ENCODE assay signal across 1 cellular context in genomic region chr7:139745330-139746143, GRCh38.
A peak's percentile ranks its signal among the peaks of the same experiment; 100 is the strongest.
TF ChIP-seq lines count a peak whose summit lies in the region.

No MANE protein-coding gene starts in this region.

TF ChIP-seq in HepG2, 621 proteins besides CTCF, POLR2A, EP300 and RAD21 (continued from another document and continues in another):
- TF ChIP-seq PAXIP1 (CRISPR knock-in tag; conservative IDR thresholded peaks at IDR 0.05): peak; percentile 59
- TF ChIP-seq FOXO4 (CRISPR knock-in tag; conservative IDR thresholded peaks at IDR 0.05): 0 out of 2 replicates have a peak, but pooled peaks have one; percentile 71
- TF ChIP-seq RBFOX2 (IDR thresholded peaks at IDR 0.05; ENCODE audit: low read depth, low read length): no peak
- TF ChIP-seq MIER2 (CRISPR knock-in tag; IDR thresholded peaks at IDR 0.05): 0 out of 2 replicates have a peak, but pooled peaks have one; percentile 40
- TF ChIP-seq ZKSCAN5 (CRISPR knock-in tag; IDR thresholded peaks at IDR 0.05): peak; percentile 96
- peak; percentile 74; the same call in 1 of the 2 replicates for TF ChIP-seq NR2F2 (IDR thresholded peaks at IDR 0.05; ENCODE audit: borderline replicate concordance, low read depth)
- TF ChIP-seq ZNF441 (CRISPR knock-in tag; IDR thresholded peaks at IDR 0.05; ENCODE audit: borderline replicate concordance): no peak
- peak; percentile 82 for TF ChIP-seq FOXP4 (CRISPR knock-in tag; IDR thresholded peaks at IDR 0.05)
- no peak for TF ChIP-seq ATF3 (CRISPR knock-in tag; IDR thresholded peaks at IDR 0.05)
- TF ChIP-seq ARID5B (CRISPR knock-in tag; IDR thresholded peaks at IDR 0.05): peak; percentile 80
- peak; percentile 29; the same call in 1 of the 2 replicates for TF ChIP-seq ZFP91 (CRISPR knock-in tag; IDR thresholded peaks at IDR 0.05; ENCODE audit: borderline replicate concordance)
- 0 out of 2 replicates have a peak, but pooled peaks have one; percentile 41 for TF ChIP-seq DPF2 (CRISPR knock-in tag; IDR thresholded peaks at IDR 0.05; ENCODE audit: borderline replicate concordance, low read depth)
- TF ChIP-seq SALL1 (CRISPR knock-in tag; IDR thresholded peaks at IDR 0.05): peak; percentile 65
- no peak for TF ChIP-seq BORCS8-MEF2B (CRISPR knock-in tag; IDR thresholded peaks at IDR 0.05)
- TF ChIP-seq ZHX1 (CRISPR knock-in tag; IDR thresholded peaks at IDR 0.05; ENCODE audit: low read depth): 0 out of 2 replicates have a peak, but pooled peaks have one; percentile 38
- peak; percentile 29; the same call in 1 of the 2 replicates for TF ChIP-seq TBX3 (IDR thresholded peaks at IDR 0.05; ENCODE audit: borderline replicate concordance)
- TF ChIP-seq TEAD3 (CRISPR knock-in tag; optimal IDR thresholded peaks at IDR 0.05; ENCODE audit: borderline replicate concordance): peak; percentile 28
- peak; percentile 58; the same call in 1 of the 2 replicates for TF ChIP-seq TBX2 (CRISPR knock-in tag; IDR thresholded peaks at IDR 0.05; ENCODE audit: borderline replicate concordance)
- TF ChIP-seq ZBTB34 (CRISPR knock-in tag; IDR thresholded peaks at IDR 0.05): 0 out of 2 replicates have a peak, but pooled peaks have one; percentile 25
- TF ChIP-seq SOX13 (IDR thresholded peaks at IDR 0.05): no peak
- peak in 1 of 2 experiments; percentile 81; a peak in 2 of 4 replicates for TF ChIP-seq SOX13 (CRISPR knock-in tag; conservative IDR thresholded peaks at IDR 0.05 in 1 of 2, IDR thresholded peaks at IDR 0.05 in 1 of 2)
- peak; percentile 78 for TF ChIP-seq PATZ1 (CRISPR knock-in tag; IDR thresholded peaks at IDR 0.05)
- TF ChIP-seq UBTF (CRISPR knock-in tag; IDR thresholded peaks at IDR 0.05): 0 out of 2 replicates have a peak, but pooled peaks have one; percentile 31
- TF ChIP-seq SOX6 (IDR thresholded peaks at IDR 0.05): no peak
- TF ChIP-seq SOX6 (CRISPR knock-in tag; IDR thresholded peaks at IDR 0.05): peak; percentile 84
